20 cellular contexts compared by ENCODE assay signal in the genomic region with DNA sequence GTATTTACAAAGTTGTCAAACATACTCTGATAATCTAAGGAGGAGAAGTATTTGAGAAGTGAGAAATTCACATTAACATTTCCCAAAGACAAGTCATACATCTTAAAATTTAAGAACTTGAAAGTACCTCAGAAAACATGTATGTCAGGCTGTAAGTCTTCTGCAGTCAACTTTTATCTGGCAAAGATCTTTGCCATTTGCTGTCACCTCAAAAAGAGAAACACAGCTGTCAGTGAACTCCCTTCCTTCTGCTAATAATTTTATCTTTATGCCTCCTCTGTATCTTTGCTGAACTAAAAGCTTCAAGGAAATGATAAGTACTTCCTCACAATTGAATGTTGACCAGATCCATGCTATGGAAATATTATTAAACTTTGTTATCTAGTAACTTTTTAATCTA.
"Had no signal": no experiment of that assay in that cellular context is flagged by ENCODE, and none has a peak within 500 bp of the region (broad histone marks: within the 10 kb centered on the region; RNA-seq: fewer than 3 reads in every experiment).

No MANE protein-coding gene starts in this region.

- H3K9me3 Mint-ChIP-seq: activated CD8-positive, alpha-beta T cell treated with anti-CD3 and anti-CD28 coated beads for 36 hours; activated T-cell treated with anti-CD3 and anti-CD28 coated beads, Interleukin-2, amount 50 U/mL, for 72 hours; activated T-helper 2 cell treated with anti-CD3 and anti-CD28 coated beads, Interferon-gamma antibody, Interleukin-2, Interleukin-4, amounts not matched to agents 10 μg/mL and 5 μg/mL and 100 μg/mL, durations not matched to agents 14 hours and 24 hours and 36 hours had no signal

- H3K27me3 Mint-ChIP-seq: activated CD4-positive, alpha-beta T cell treated with anti-CD3 and anti-CD28 coated beads for 36 hours; activated CD8-positive, alpha-beta T cell treated with anti-CD3 and anti-CD28 coated beads for 36 hours; T-helper 17 cell had no signal

- H3K4me3 Mint-ChIP-seq: activated CD4-positive, alpha-beta T cell treated with anti-CD3 and anti-CD28 coated beads for 36 hours; activated CD8-positive, alpha-beta T cell treated with anti-CD3 and anti-CD28 coated beads for 36 hours; activated T-cell treated with anti-CD3 and anti-CD28 coated beads, Interleukin-2, amount 50 U/mL, for 72 hours; T-helper 17 cell had no signal

- FAIRE-seq: bronchial epithelial cell, RCC 7860 had no signal

- H3K27ac Mint-ChIP-seq: activated CD4-positive, alpha-beta T cell treated with anti-CD3 and anti-CD28 coated beads for 36 hours; activated CD8-positive, alpha-beta T cell treated with anti-CD3 and anti-CD28 coated beads for 36 hours; activated T-helper 2 cell treated with anti-CD3 and anti-CD28 coated beads, Interferon-gamma antibody, Interleukin-2, Interleukin-4, amounts not matched to agents 10 μg/mL and 5 μg/mL and 100 μg/mL, durations not matched to agents 14 hours and 24 hours and 36 hours; T-helper 17 cell had no signal

- H3K27ac ChIP-seq: WERI-Rb-1 had no signal

- DNase-seq: activated CD4-positive, alpha-beta T cell treated with anti-CD3 and anti-CD28 coated beads for 36 hours; activated CD8-positive, alpha-beta memory T cell treated with anti-CD3 and anti-CD28 coated beads, Interleukin-2, amount 50 U/mL, for 4 hours; activated CD8-positive, alpha-beta T cell treated with anti-CD3 and anti-CD28 coated beads for 36 hours; activated gamma-delta T cell treated with Interleukin-2 at 50 U/mL for 16 hours; activated naive CD4-positive, alpha-beta T cell treated with anti-CD3 and anti-CD28 coated beads, Interleukin-2, amount 50 U/mL, for 16 hours; activated T-cell treated with anti-CD3 and anti-CD28 coated beads, Interleukin-2, amount 50 U/mL, for 72 hours; aorta; central memory CD4-positive, alpha-beta T cell; NCI-H1105 treated with DMSO at 0.1 percent for 48 hours; NCI-H1436 treated with DMSO at 0.1 percent for 48 hours; NCI-H187; NCI-H2081; NCI-H510A treated with DMSO at 0.1 percent for 48 hours; SHP77 treated with DMSO at 0.1 percent for 48 hours; T-helper 17 cell; T-helper 9 cell; WERI-Rb-1 had no signal
